ENCODE assay signal across 8 cellular contexts in genomic region chr19:6271721-6272410, GRCh38. TPM values are rescaled to one million over a fixed set of nuclear protein-coding genes. Genes with fewer than 3 reads are reported as not detected.
DNase-seq lines count a peak whose midpoint lies in the region; ATAC-seq and TF ChIP-seq lines count a peak whose summit lies in the region.

No MANE protein-coding gene starts in this region.

- peak; percentile 65 for ATAC-seq in sciatic nerve
- no peak for ATAC-seq in HG03045 (IDR thresholded peaks at IDR 0.05; ENCODE audit: unreplicated experiment)
- no peak for ATAC-seq in GM19463 (IDR thresholded peaks at IDR 0.05; ENCODE audit: unreplicated experiment)
- ATAC-seq in HG03108 (IDR thresholded peaks at IDR 0.05; ENCODE audit: unreplicated experiment), result no peak

- H3K27me3 ChIP-seq in HL-60 (ENCODE audit: insufficient read depth, poor library complexity, severe bottlenecking), result no peaks in the 10 kb centered on the region

- DNase-seq in HL-60 (ENCODE audit: low read depth in 1 of 2, low spot score in 1 of 2) (no peak), astrocyte of the hippocampus (ENCODE audit: low read depth, low spot score) (peak; percentile 89), hypothalamus (lab: John Stamatoyannopoulos, UW) (peak in 39 of 51 donors; percentile 10 to 72 (median 45)), sciatic nerve (ENCODE audit: low spot score) (peak; percentile 86), KG1 (lab: John Stamatoyannopoulos, UW) (no peak)

- intact Hi-C loops in sciatic nerve (cut with DNase I), result no loop called here

- no peak for TF ChIP-seq CTCF in HL-60 (IDR thresholded peaks at IDR 0.05; ENCODE audit: insufficient read depth, low read length)

- no peak overlapping the region for H3K4me3 ChIP-seq in HL-60 (replicated peaks; ENCODE audit: insufficient read depth, low read length)

- 0 out of 2 replicates have a peak overlapping the region, but pooled peaks have one; percentile 3 for H3K27ac ChIP-seq in HL-60 (replicated peaks)

RNA-seq across cellular contexts. Expression of gene MLLT1, which starts 7.9 kb away (rescaled TPM):
- 72.5 TPM for total RNA-seq in sciatic nerve

Comparison
In these comparisons a context has a peak if more than half of its experiments do, and no peak if none do; other contexts are left out.
1. DNase-seq: peak in astrocyte of the hippocampus (single experiment), hypothalamus (39 of 51) and sciatic nerve (single experiment); none in HL-60 (0 of 2) and KG1 (single experiment).